Comparison of ENCODE assay signal across 1 cellular context in genomic region chr12:26287666-26288408, GRCh38.
TF ChIP-seq lines count a peak whose summit lies in the region.

No MANE protein-coding gene starts in this region.

TF ChIP-seq in IMR-90, 13 proteins besides CTCF, POLR2A, EP300 and RAD21 (continued from another document):
- TF ChIP-seq MAZ (IDR thresholded peaks at IDR 0.05; ENCODE audit: borderline replicate concordance, low read depth, low read length) (no peak), MAFK (IDR thresholded peaks at IDR 0.05; ENCODE audit: low read depth, low read length) (no peak), FOS (IDR thresholded peaks at IDR 0.05; ENCODE audit: low read depth, low read length) (no peak)
